ENCODE assay signal across 1 cellular context in genomic region chr1:65067491-65068201, GRCh38.
A peak's percentile ranks its signal among the peaks of the same experiment; 100 is the strongest.
TF ChIP-seq lines count a peak whose summit lies in the region.

No MANE protein-coding gene starts in this region.

TF ChIP-seq in K562, 482 proteins besides CTCF, POLR2A, EP300 and RAD21 (continued from another document and continues in another):
- TF ChIP-seq ID3 (CRISPR knock-in tag; IDR thresholded peaks at IDR 0.05) (no peak), ID3 (tag; IDR thresholded peaks at IDR 0.05) (no peak), DNMT1 (IDR thresholded peaks at IDR 0.05) (no peak), ATF3 (IDR thresholded peaks at IDR 0.05) (no peak), ATF3 (CRISPR knock-in tag; conservative IDR thresholded peaks at IDR 0.05) (no peak), NR1H2 (CRISPR knock-in tag; IDR thresholded peaks at IDR 0.05) (no peak), PHTF2 (CRISPR knock-in tag; IDR thresholded peaks at IDR 0.05) (no peak), DDX20 (tag; IDR thresholded peaks at IDR 0.05; ENCODE audit: low read depth) (no peak), ZNF766 (CRISPR knock-in tag; conservative IDR thresholded peaks at IDR 0.05) (peak; percentile 82), HDAC3 (IDR thresholded peaks at IDR 0.05; ENCODE audit: borderline replicate concordance, partially characterized antibody) (no peak), ZNF76 (CRISPR knock-in tag; IDR thresholded peaks at IDR 0.05; ENCODE audit: borderline replicate concordance) (no peak), ZBTB49 (CRISPR knock-in tag; IDR thresholded peaks at IDR 0.05; ENCODE audit: borderline replicate concordance) (no peak), TSHZ1 (CRISPR knock-in tag; IDR thresholded peaks at IDR 0.05) (no peak), SIN3A (IDR thresholded peaks at IDR 0.05; ENCODE audit: borderline replicate concordance in 2 of 2, control insufficient read depth in 1 of 2, low read depth in 2 of 2, low read length in 2 of 2) (peak in 1 of 2 experiments; percentile 65; a peak in 1 of 4 replicates), CBX8 (IDR thresholded peaks at IDR 0.05; ENCODE audit: borderline replicate concordance, extremely low read depth, low read depth, low read length, poor library complexity, severe bottlenecking) (no peak), ZSCAN29 (IDR thresholded peaks at IDR 0.05) (no peak), HOXB6 (CRISPR knock-in tag; IDR thresholded peaks at IDR 0.05; ENCODE audit: borderline replicate concordance) (no peak), ETS2 (tag; IDR thresholded peaks at IDR 0.05; ENCODE audit: borderline replicate concordance, poor library complexity, severe bottlenecking) (no peak), ZNF561 (CRISPR knock-in tag; conservative IDR thresholded peaks at IDR 0.05) (no peak), NEUROD1 (IDR thresholded peaks at IDR 0.05; ENCODE audit: borderline replicate concordance, low read depth, low read length, partially characterized antibody) (no peak), PRMT5 (CRISPR knock-in tag; IDR thresholded peaks at IDR 0.05) (no peak), CBFA2T2 (conservative IDR thresholded peaks at IDR 0.05) (no peak), NFE2 (IDR thresholded peaks at IDR 0.05; ENCODE audit: low read depth) (0 out of 2 replicates have a peak, but pooled peaks have one; percentile 9), HMG20A (CRISPR knock-in tag; conservative IDR thresholded peaks at IDR 0.05) (no peak), CEBPB (tag; IDR thresholded peaks at IDR 0.05) (no peak), ZFX (CRISPR knock-in tag; IDR thresholded peaks at IDR 0.05) (peak; percentile 31; the same call in 1 of the 2 replicates), NCOA2 (IDR thresholded peaks at IDR 0.05; ENCODE audit: partially characterized antibody in 2 of 2) (no peak), TRIM24 (IDR thresholded peaks at IDR 0.05) (no peak), ZNF354B (CRISPR knock-in tag; IDR thresholded peaks at IDR 0.05) (no peak), DMBX1 (CRISPR knock-in tag; IDR thresholded peaks at IDR 0.05; ENCODE audit: borderline replicate concordance) (no peak), ZNF778 (CRISPR knock-in tag; IDR thresholded peaks at IDR 0.05) (no peak), SNIP1 (IDR thresholded peaks at IDR 0.05; ENCODE audit: low read depth) (no peak), TARDBP (IDR thresholded peaks at IDR 0.05) (peak; percentile 78; the same call in 1 of the 2 replicates), CREM (IDR thresholded peaks at IDR 0.05; ENCODE audit: low read depth) (peak; percentile 35; the same call in 1 of the 2 replicates), MAZ (CRISPR knock-in tag; conservative IDR thresholded peaks at IDR 0.05 in 1 of 2, IDR thresholded peaks at IDR 0.05 in 1 of 2) (peak in 1 of 2 experiments; percentile 43; a peak in 1 of 4 replicates), HIVEP1 (CRISPR knock-in tag; IDR thresholded peaks at IDR 0.05) (no peak), CHCHD3 (CRISPR knock-in tag; IDR thresholded peaks at IDR 0.05) (no peak), POLR2B (IDR thresholded peaks at IDR 0.05; ENCODE audit: low read depth, partially characterized antibody) (peak; percentile 73), CXXC5 (CRISPR knock-in tag; IDR thresholded peaks at IDR 0.05) (peak; percentile 43), PTBP1 (IDR thresholded peaks at IDR 0.05; ENCODE audit: low read depth, low read length) (no peak), PYGO2 (tag; IDR thresholded peaks at IDR 0.05) (no peak), NR3C1 (CRISPR knock-in tag; IDR thresholded peaks at IDR 0.05) (no peak), TAL1 (IDR thresholded peaks at IDR 0.05) (no peak), HDAC1 (IDR thresholded peaks at IDR 0.05) (peak in 1 of 2 experiments; percentile 62; a peak in 1 of 4 replicates), CHD4 (IDR thresholded peaks at IDR 0.05; ENCODE audit: insufficient read depth, insufficient replicate concordance, low read depth, low read length, poor library complexity, severe bottlenecking) (no peak)
- TF ChIP-seq, protein P1, sequence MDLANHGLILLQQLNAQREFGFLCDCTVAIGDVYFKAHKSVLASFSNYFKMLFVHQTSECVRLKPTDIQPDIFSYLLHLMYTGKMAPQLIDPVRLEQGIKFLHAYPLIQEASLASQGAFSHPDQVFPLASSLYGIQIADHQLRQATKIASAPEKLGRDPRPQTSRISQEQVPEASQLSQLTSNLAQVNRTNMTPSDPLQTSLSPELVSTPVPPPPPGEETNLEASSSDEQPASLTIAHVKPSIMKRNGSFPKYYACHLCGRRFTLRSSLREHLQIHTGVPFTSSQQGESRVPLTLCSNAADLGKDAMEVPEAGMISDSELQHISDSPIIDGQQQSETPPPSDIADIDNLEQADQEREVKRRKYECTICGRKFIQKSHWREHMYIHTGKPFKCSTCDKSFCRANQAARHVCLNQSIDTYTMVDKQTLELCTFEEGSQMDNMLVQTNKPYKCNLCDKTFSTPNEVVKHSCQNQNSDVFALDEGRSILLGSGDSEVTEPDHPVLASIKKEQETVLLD (IDR thresholded peaks at IDR 0.05), result no peak
- TF ChIP-seq, protein P2, sequence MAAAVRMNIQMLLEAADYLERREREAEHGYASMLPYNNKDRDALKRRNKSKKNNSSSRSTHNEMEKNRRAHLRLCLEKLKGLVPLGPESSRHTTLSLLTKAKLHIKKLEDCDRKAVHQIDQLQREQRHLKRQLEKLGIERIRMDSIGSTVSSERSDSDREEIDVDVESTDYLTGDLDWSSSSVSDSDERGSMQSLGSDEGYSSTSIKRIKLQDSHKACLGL (CRISPR knock-in tag; IDR thresholded peaks at IDR 0.05; ENCODE audit: borderline replicate concordance, poor library complexity, severe bottlenecking), result no peak
- TF ChIP-seq, protein P3, sequence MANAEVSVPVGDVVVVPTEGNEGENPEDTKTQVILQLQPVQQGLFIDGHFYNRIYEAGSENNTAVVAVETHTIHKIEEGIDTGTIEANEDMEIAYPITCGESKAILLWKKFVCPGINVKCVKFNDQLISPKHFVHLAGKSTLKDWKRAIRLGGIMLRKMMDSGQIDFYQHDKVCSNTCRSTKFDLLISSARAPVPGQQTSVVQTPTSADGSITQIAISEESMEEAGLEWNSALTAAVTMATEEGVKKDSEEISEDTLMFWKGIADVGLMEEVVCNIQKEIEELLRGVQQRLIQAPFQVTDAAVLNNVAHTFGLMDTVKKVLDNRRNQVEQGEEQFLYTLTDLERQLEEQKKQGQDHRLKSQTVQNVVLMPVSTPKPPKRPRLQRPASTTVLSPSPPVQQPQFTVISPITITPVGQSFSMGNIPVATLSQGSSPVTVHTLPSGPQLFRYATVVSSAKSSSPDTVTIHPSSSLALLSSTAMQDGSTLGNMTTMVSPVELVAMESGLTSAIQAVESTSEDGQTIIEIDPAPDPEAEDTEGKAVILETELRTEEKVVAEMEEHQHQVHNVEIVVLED (CRISPR knock-in tag; IDR thresholded peaks at IDR 0.05), result no peak
- TF ChIP-seq, protein P4, sequence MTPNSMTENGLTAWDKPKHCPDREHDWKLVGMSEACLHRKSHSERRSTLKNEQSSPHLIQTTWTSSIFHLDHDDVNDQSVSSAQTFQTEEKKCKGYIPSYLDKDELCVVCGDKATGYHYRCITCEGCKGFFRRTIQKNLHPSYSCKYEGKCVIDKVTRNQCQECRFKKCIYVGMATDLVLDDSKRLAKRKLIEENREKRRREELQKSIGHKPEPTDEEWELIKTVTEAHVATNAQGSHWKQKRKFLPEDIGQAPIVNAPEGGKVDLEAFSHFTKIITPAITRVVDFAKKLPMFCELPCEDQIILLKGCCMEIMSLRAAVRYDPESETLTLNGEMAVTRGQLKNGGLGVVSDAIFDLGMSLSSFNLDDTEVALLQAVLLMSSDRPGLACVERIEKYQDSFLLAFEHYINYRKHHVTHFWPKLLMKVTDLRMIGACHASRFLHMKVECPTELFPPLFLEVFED (CRISPR knock-in tag; conservative IDR thresholded peaks at IDR 0.05), result no peak
- TF ChIP-seq, protein P5, sequence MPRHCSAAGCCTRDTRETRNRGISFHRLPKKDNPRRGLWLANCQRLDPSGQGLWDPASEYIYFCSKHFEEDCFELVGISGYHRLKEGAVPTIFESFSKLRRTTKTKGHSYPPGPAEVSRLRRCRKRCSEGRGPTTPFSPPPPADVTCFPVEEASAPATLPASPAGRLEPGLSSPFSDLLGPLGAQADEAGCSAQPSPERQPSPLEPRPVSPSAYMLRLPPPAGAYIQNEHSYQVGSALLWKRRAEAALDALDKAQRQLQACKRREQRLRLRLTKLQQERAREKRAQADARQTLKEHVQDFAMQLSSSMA (CRISPR knock-in tag; IDR thresholded peaks at IDR 0.05), result peak; percentile 48; the same call in 1 of the 2 replicates
- TF ChIP-seq, protein P6, sequence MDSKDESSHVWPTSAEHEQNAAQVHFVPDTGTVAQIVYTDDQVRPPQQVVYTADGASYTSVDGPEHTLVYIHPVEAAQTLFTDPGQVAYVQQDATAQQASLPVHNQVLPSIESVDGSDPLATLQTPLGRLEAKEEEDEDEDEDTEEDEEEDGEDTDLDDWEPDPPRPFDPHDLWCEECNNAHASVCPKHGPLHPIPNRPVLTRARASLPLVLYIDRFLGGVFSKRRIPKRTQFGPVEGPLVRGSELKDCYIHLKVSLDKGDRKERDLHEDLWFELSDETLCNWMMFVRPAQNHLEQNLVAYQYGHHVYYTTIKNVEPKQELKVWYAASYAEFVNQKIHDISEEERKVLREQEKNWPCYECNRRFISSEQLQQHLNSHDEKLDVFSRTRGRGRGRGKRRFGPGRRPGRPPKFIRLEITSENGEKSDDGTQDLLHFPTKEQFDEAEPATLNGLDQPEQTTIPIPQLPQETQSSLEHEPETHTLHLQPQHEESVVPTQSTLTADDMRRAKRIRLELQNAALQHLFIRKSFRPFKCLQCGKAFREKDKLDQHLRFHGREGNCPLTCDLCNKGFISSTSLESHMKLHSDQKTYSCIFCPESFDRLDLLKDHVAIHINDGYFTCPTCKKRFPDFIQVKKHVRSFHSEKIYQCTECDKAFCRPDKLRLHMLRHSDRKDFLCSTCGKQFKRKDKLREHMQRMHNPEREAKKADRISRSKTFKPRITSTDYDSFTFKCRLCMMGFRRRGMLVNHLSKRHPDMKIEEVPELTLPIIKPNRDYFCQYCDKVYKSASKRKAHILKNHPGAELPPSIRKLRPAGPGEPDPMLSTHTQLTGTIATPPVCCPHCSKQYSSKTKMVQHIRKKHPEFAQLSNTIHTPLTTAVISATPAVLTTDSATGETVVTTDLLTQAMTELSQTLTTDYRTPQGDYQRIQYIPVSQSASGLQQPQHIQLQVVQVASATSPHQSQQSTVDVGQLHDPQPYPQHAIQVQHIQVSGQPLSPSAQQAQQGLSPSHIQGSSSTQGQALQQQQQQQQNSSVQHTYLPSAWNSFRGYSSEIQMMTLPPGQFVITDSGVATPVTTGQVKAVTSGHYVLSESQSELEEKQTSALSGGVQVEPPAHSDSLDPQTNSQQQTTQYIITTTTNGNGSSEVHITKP (IDR thresholded peaks at IDR 0.05; ENCODE audit: partially characterized antibody), result peak; percentile 85
